ENCODE assay signal across 8 cellular contexts in genomic region chr5:113293613-113294340, GRCh38.
DNase-seq lines count a peak whose midpoint lies in the region; ATAC-seq and TF ChIP-seq lines count a peak whose summit lies in the region.

No MANE protein-coding gene starts in this region.

- H3K27ac ChIP-seq in HCT116 (ENCODE audit: low read depth, low read length) (peak overlapping the region; percentile 57), Panc1 (ENCODE audit: low read length) (no peak overlapping the region), dorsolateral prefrontal cortex (peak overlapping the region in 43 of 59 donors; percentile 1 to 84 (median 69))

- H3K27me3 Mint-ChIP-seq in mesothelial cell of epicardium (ENCODE audit: low read depth) = no peaks in the 10 kb centered on the region

- DNase-seq in HCT116 (ENCODE audit: low read depth, low spot score) (no peak), Panc1 (ENCODE audit: low read depth, low spot score) (no peak), dorsolateral prefrontal cortex (no peak), mesothelial cell of epicardium (ENCODE audit: low spot score in 2 of 2, unreplicated experiment in 2 of 2) (no peak), NCI-H774 (lab: John Stamatoyannopoulos, UW) (no peak), GM19240 (ENCODE audit: insufficient read length, low spot score) (no peak), NCI-H2029 (lab: John Stamatoyannopoulos, UW) (no peak)

- TF ChIP-seq CTCF in HCT116 (IDR thresholded peaks at IDR 0.05 in 2 of 3, conservative IDR thresholded peaks at IDR 0.05 in 1 of 3; ENCODE audit: borderline replicate concordance in 1 of 3, insufficient read depth in 1 of 3, low read depth in 2 of 3, low read length in 2 of 3) = no peak
- no peak for TF ChIP-seq CTCF in Panc1 (IDR thresholded peaks at IDR 0.05)
- TF ChIP-seq CTCF in dorsolateral prefrontal cortex (IDR thresholded peaks at IDR 0.05 in 54 of 56, conservative IDR thresholded peaks at IDR 0.05 in 2 of 56; ENCODE audit: low read depth in 1 of 56, partially characterized antibody in 56 of 56) = no peak
- no peak for TF ChIP-seq CTCF in mesothelial cell of epicardium (IDR thresholded peaks at IDR 0.05; ENCODE audit: unreplicated experiment)

- H3K4me1 ChIP-seq in HCT116 (ENCODE audit: control insufficient read depth in 1 of 2, insufficient read depth in 2 of 2, low read length in 2 of 2) = peaks cover 8 to 32% of the 10 kb centered on the region in 2 experiments; a peak in 3 of 4 replicates
- peaks cover 4% of the 10 kb centered on the region; the same call in 1 of the 2 replicates for H3K4me1 ChIP-seq in Panc1 (ENCODE audit: control insufficient read depth, insufficient read depth, low read length)

- H3K4me3 ChIP-seq in HCT116 (replicated peaks in 1 of 2; ENCODE audit: low read depth in 1 of 2, low read length in 2 of 2) = peak overlapping the region; percentile 60 to 78
- H3K4me3 ChIP-seq in Panc1 (ENCODE audit: low read depth in 2 of 2, low read length in 2 of 2) = peak overlapping the region; percentile 53 to 56
- H3K4me3 ChIP-seq in dorsolateral prefrontal cortex = peak overlapping the region; percentile 50 to 85 (median 72)

- no peaks in the 10 kb centered on the region for H3K27me3 ChIP-seq in HCT116 (ENCODE audit: insufficient read depth, low read length)
- peaks cover 41% of the 10 kb centered on the region for H3K27me3 ChIP-seq in Panc1 (ENCODE audit: control insufficient read depth, insufficient read depth, low read length)
- no peaks in the 10 kb centered on the region for H3K27me3 ChIP-seq in dorsolateral prefrontal cortex

- H3K9me3 ChIP-seq in HCT116 (ENCODE audit: control insufficient read depth in 1 of 2, insufficient read depth in 1 of 2, low read depth in 1 of 2, low read length in 2 of 2) (no peaks in the 10 kb centered on the region), Panc1 (ENCODE audit: control insufficient read depth, insufficient read depth, low read depth, low read length) (no peaks in the 10 kb centered on the region)

- ATAC-seq in GM18498 (IDR thresholded peaks at IDR 0.05; ENCODE audit: unreplicated experiment) (peak; percentile 25), HCT116 (no peak; the same call in 1 of the 2 replicates), Panc1 (peak; percentile 44)

- intact Hi-C loops in HCT116 (cut with micrococcal nuclease) (no loop called here), Panc1 (cut with micrococcal nuclease; ENCODE audit: unreplicated experiment) (no loop called here), dorsolateral prefrontal cortex (cut with DNase I) (loop anchor here in 1 of 2 donors (5.0 kb wide), 1 partner anchor 91 kb away; no protein-coding TSS in a partner anchor)

- no peaks in the 10 kb centered on the region for H3K9me2 ChIP-seq in HCT116 (ENCODE audit: insufficient read depth)

- POLR2A ChIA-PET in HCT116 (lab: Charles Lee) (interaction anchor here (1.4 to 1.8 kb wide), 2 partner anchors 11 to 14 kb away, joined by 6 to 7 read pairs; no protein-coding TSS in a partner anchor), Panc1 (lab: Charles Lee) (no interaction called here)

- peaks cover 8% of the 10 kb centered on the region; the same call in 1 of the 2 replicates for H3K79me2 ChIP-seq in HCT116 (ENCODE audit: insufficient read depth, low read length)

- no peak for TF ChIP-seq POLR2A in HCT116 (IDR thresholded peaks at IDR 0.05; ENCODE audit: borderline replicate concordance, extremely low read depth, insufficient read depth, insufficient read length)

- H3K36me3 ChIP-seq in HCT116 (ENCODE audit: control insufficient read depth in 1 of 2, insufficient read depth in 2 of 2, low read length in 2 of 2) (no peaks in the 10 kb centered on the region), Panc1 (ENCODE audit: control insufficient read depth, insufficient read depth, low read length) (no peaks in the 10 kb centered on the region)

- peak overlapping the region; percentile 89 for H3K4me2 ChIP-seq in HCT116 (ENCODE audit: low read length)

- RAD21 ChIA-PET in HCT116 (lab: Charles Lee; ENCODE audit: low non-redundant PET in 1 of 2, low total read pairs in 2 of 2, uncharacterized antibody in 2 of 2, unreplicated experiment in 2 of 2) = interaction anchor here in 1 of 2 experiments (0.6 kb wide), 1 partner anchor 370 kb away, joined by 3 read pairs; no protein-coding TSS in a partner anchor

- peaks cover 33% of the 10 kb centered on the region for H3K4me1 Mint-ChIP-seq in mesothelial cell of epicardium

- H2AFZ ChIP-seq in HCT116 (ENCODE audit: low read depth, low read length, poor library complexity, severe bottlenecking) = peak overlapping the region; percentile 75

- peak overlapping the region; percentile 94 for H3K27ac Mint-ChIP-seq in mesothelial cell of epicardium

- H3K9ac ChIP-seq in HCT116 (ENCODE audit: low read length) = peak overlapping the region; percentile 67

- CTCF ChIA-PET in HCT116 (lab: Charles Lee) (no interaction called here), Panc1 (lab: Charles Lee) (interaction anchor here (0.6 to 0.7 kb wide), 2 partner anchors 288 to 298 kb away, joined by 3 to 4 read pairs; no protein-coding TSS in a partner anchor)

- peaks cover 8% of the 10 kb centered on the region for H3K9me3 Mint-ChIP-seq in mesothelial cell of epicardium

- in situ Hi-C loops in Panc1 (cut with HindIII; ENCODE audit: low pct_unique_long_range_greater_than_20kb, low sequenced_read_pairs) = no loop called here

- H4K20me1 ChIP-seq in HCT116 (ENCODE audit: insufficient read depth) = no peaks in the 10 kb centered on the region

- H3K36me3 Mint-ChIP-seq in mesothelial cell of epicardium = no peaks in the 10 kb centered on the region

- H3K4me3 Mint-ChIP-seq in mesothelial cell of epicardium = peak overlapping the region; percentile 90

- BruUV-seq in HCT116 (replicated peaks; lab: Mats Ljungman, UMichigan) = TSS peak; percentile 60
- BruUV-seq in Panc1 (replicated peaks; lab: Mats Ljungman, UMichigan) = no TSS peak

- no peak for TF ChIP-seq RAD21 in HCT116 (IDR thresholded peaks at IDR 0.05; ENCODE audit: low read depth)

TF ChIP-seq in HCT116, 20 proteins besides CTCF, POLR2A, EP300 and RAD21:
- TF ChIP-seq EGR1 (IDR thresholded peaks at IDR 0.05; ENCODE audit: low read depth) (no peak), SP1 (IDR thresholded peaks at IDR 0.05; ENCODE audit: low read depth) (no peak), POLR2AphosphoS5 (IDR thresholded peaks at IDR 0.05; ENCODE audit: low read depth, low read length) (no peak), CEBPB (IDR thresholded peaks at IDR 0.05; ENCODE audit: low read depth) (no peak), REST (IDR thresholded peaks at IDR 0.05; ENCODE audit: low read depth) (no peak), ZNF274 (IDR thresholded peaks at IDR 0.05; ENCODE audit: low read depth, low read length) (no peak), EZH2 (IDR thresholded peaks at IDR 0.05) (no peak), TCF7L2 (IDR thresholded peaks at IDR 0.05; ENCODE audit: borderline replicate concordance, extremely low read depth, insufficient read depth, insufficient read length) (no peak), EZH2phosphoT487 (IDR thresholded peaks at IDR 0.05; ENCODE audit: borderline replicate concordance) (no peak), JUND (IDR thresholded peaks at IDR 0.05) (no peak), SIN3A (IDR thresholded peaks at IDR 0.05; ENCODE audit: low read depth) (no peak), CBX3 (IDR thresholded peaks at IDR 0.05; ENCODE audit: low read depth) (no peak), ZFX (IDR thresholded peaks at IDR 0.05) (no peak)
- TF ChIP-seq, protein P1, sequence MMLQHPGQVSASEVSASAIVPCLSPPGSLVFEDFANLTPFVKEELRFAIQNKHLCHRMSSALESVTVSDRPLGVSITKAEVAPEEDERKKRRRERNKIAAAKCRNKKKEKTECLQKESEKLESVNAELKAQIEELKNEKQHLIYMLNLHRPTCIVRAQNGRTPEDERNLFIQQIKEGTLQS (IDR thresholded peaks at IDR 0.05) = no peak
